9 cellular contexts compared by ENCODE assay signal in genomic region chr17:10754109-10754508, GRCh38. TPM values are rescaled to one million over a fixed set of nuclear protein-coding genes. Genes with fewer than 3 reads are reported as not detected.
A peak's percentile ranks its signal among the peaks of the same experiment; 100 is the strongest.
DNase-seq lines count a peak whose midpoint lies in the region; ATAC-seq, FAIRE-seq and TF ChIP-seq lines count a peak whose summit lies in the region.
"Had no signal": no experiment of that assay in that cellular context is flagged by ENCODE, and none has a peak within 500 bp of the region (broad histone marks: within the 10 kb centered on the region; RNA-seq: fewer than 3 reads in every experiment).

No MANE protein-coding gene starts in this region.

- H3K4me3 ChIP-seq in choroid plexus epithelial cell (ENCODE audit: low read depth, low read length) (no peak overlapping the region), lower leg skin (ENCODE audit: low read depth, poor library complexity, severe bottlenecking) (no peak overlapping the region), kidney (ENCODE audit: low read length in 2 of 2) (no peak overlapping the region)

- ATAC-seq in GM19328 (IDR thresholded peaks at IDR 0.05; ENCODE audit: unreplicated experiment): no peak

- no peak for TF ChIP-seq POLR2A in lower leg skin (IDR thresholded peaks at IDR 0.05)

- H3K9me3 ChIP-seq in kidney (ENCODE audit: control insufficient read depth in 1 of 2, low read length in 2 of 2): no peaks in the 10 kb centered on the region

- no peak overlapping the region for H3K9ac ChIP-seq in kidney (ENCODE audit: low read length in 2 of 2)

- TF ChIP-seq CTCF in choroid plexus epithelial cell (conservative IDR thresholded peaks at IDR 0.05; ENCODE audit: low read depth, low read length) (peak; percentile 61), lower leg skin (IDR thresholded peaks at IDR 0.05) (no peak), kidney (IDR thresholded peaks at IDR 0.05; ENCODE audit: borderline replicate concordance, extremely low read depth, insufficient read depth) (no peak)

- no peak for FAIRE-seq in kidney (lab: Jason Lieb, UNC)

- H3K4me1 ChIP-seq in kidney (ENCODE audit: control insufficient read depth in 1 of 2, insufficient read depth in 1 of 2, low read depth in 1 of 2, low read length in 2 of 2): no peaks in the 10 kb centered on the region

- no peak overlapping the region for H3K27ac ChIP-seq in kidney (ENCODE audit: low read depth in 2 of 2, low read length in 2 of 2)

- H3K36me3 ChIP-seq in kidney (ENCODE audit: control insufficient read depth in 1 of 2, insufficient read depth in 2 of 2, low read length in 2 of 2): no peaks in the 10 kb centered on the region

- DNase-seq in activated T-cell treated with anti-CD3 and anti-CD28 coated beads for 48 hours (ENCODE audit: low read depth) (peak; percentile 8), NCI-H226 (peak; percentile 12), choroid plexus epithelial cell (ENCODE audit: low read depth) (peak; percentile 48), lower leg skin (ENCODE audit: low spot score in 2 of 2) (no peak), kidney (no peak)
- DNase-seq in activated T-cell treated with anti-CD3 and anti-CD28 coated beads, Interleukin-2, amount 50 U/mL, for 1 hour: no peak
- peak; percentile 26 for DNase-seq in stimulated activated CD4-positive, alpha-beta T cell treated with anti-CD3 and anti-CD28 coated beads, Interleukin-4, amount 100 ng/mL, for 1 hour
- DNase-seq: activated B cell treated with CpG ODN at 0.5 μM for 24 hours had no signal

- intact Hi-C loops in lower leg skin (cut with DNase I; ENCODE audit: low total_unique reads) (no loop called here), kidney (cut with DNase I) (no loop called here)

- WGBS in lower leg skin, 2 donors: 50 to 64% methylated on average over 2 of the region's 2 CpGs

RNA-seq across cellular contexts. Expression of gene TMEM220, which starts 24.3 kb away (rescaled TPM):
- total RNA-seq in lower leg skin: 10 to 100 TPM in 1 of 4 donors, 1 to 10 TPM in 3; 2.8 to 54.5 (median 3.7) TPM
- 13.3 TPM for total RNA-seq in kidney
- 16.4 TPM for polyA plus RNA-seq in kidney (ENCODE audit: insufficient read depth, low read depth, low replicate concordance)

RNA-seq across cellular contexts. Expression of gene TMEM238L, which starts 49.8 kb away (rescaled TPM):
- total RNA-seq in lower leg skin (1 to 10 TPM in 3 of 4 donors, under 1 TPM in 1; 0.23 to 7.0 (median 3.1) TPM), kidney (0.47 TPM)
- 3.2 TPM for polyA plus RNA-seq in kidney (ENCODE audit: insufficient read depth, low read depth, low replicate concordance)
- total RNA-seq: activated B cell treated with CpG ODN at 0.5 μM for 24 hours had no signal

RNA-seq across cellular contexts. Expression of gene ADPRM, which starts 56.7 kb away (rescaled TPM):
- total RNA-seq in lower leg skin (10 to 100 TPM in 3 of 4 donors, 1 to 10 TPM in 1; 9.5 to 23.4 (median 16.6) TPM), kidney (9.2 TPM)
- polyA plus RNA-seq in kidney (ENCODE audit: insufficient read depth, low read depth, low replicate concordance): 9.6 TPM

RNA-seq across cellular contexts. Expression of gene SCO1, which starts 56.8 kb away (rescaled TPM):
- total RNA-seq in lower leg skin: 10 to 100 TPM; 11.3 to 33.8 (median 16.2) TPM
- 27.0 TPM for total RNA-seq in kidney
- polyA plus RNA-seq in kidney (ENCODE audit: insufficient read depth, low read depth, low replicate concordance): 34.9 TPM

Comparison
In these comparisons a context has a peak if more than half of its experiments do, and no peak if none do; other contexts are left out.
1. DNase-seq: peak in activated T-cell treated with anti-CD3 and anti-CD28 coated beads for 48 hours (single experiment), NCI-H226 (single experiment), choroid plexus epithelial cell (single experiment) and stimulated activated CD4-positive, alpha-beta T cell treated with anti-CD3 and anti-CD28 coated beads, Interleukin-4, amount 100 ng/mL, for 1 hour (single experiment); none in activated T-cell treated with anti-CD3 and anti-CD28 coated beads, Interleukin-2, amount 50 U/mL, for 1 hour (single experiment), lower leg skin (0 of 2) and kidney (single experiment).